13 cellular contexts compared by ENCODE assay signal in the genomic region with DNA sequence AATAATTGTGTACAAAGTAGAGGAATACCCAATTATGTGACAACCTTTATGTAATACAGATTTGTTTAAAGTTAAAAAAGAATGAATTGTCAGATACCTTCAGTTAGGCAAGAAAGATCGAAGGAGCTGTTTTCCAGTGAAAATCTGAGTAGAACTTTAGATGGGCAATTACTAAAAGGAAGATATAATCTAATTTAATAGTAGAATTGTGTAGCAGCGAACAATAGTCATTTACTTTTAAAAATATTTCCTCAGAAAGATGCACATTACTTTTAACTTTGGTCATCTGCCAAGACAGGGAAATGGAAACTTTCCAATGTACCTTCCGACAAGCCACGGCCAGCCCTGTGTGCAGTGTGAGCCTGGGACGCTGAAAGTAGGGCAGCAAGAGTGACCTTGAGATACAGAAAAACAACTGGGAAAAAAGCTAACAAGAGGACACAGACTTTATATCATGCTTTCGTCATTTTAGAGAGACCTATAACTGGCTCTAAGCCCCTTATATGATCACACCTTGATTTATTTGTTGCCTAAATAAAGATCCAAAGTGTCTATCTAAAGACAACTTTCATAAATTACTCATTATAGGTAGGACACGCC. TPM values are rescaled to one million over a fixed set of nuclear protein-coding genes. Genes with fewer than 3 reads are reported as not detected.
A peak's percentile ranks its signal among the peaks of the same experiment; 100 is the strongest.
DNase-seq lines count a peak whose midpoint lies in the region; ATAC-seq and TF ChIP-seq lines count a peak whose summit lies in the region.
"Had no signal": no experiment of that assay in that cellular context is flagged by ENCODE, and none has a peak within 500 bp of the region (broad histone marks: within the 10 kb centered on the region; RNA-seq: fewer than 3 reads in every experiment).

No MANE protein-coding gene starts in this region.

- peaks cover 2% of the 10 kb centered on the region for H3K4me1 Mint-ChIP-seq in activated naive CD8-positive, alpha-beta T cell treated with anti-CD3 and anti-CD28 coated beads, Interleukin-2, amount 50 U/mL, for 24 hours
- no peaks in the 10 kb centered on the region for H3K4me1 Mint-ChIP-seq in progenitor cell of endocrine pancreas (ENCODE audit: low read depth)

- H3K36me3 Mint-ChIP-seq in activated naive CD8-positive, alpha-beta T cell treated with anti-CD3 and anti-CD28 coated beads, Interleukin-2, amount 50 U/mL, for 24 hours (ENCODE audit: low read depth), result no peaks in the 10 kb centered on the region
- peaks cover 16% of the 10 kb centered on the region for H3K36me3 Mint-ChIP-seq in progenitor cell of endocrine pancreas (ENCODE audit: insufficient read depth)
- H3K36me3 Mint-ChIP-seq: activated naive CD4-positive, alpha-beta T cell treated with anti-CD3 and anti-CD28 coated beads, Interleukin-2, amount 50 U/mL, for 72 hours had no signal

- H3K27ac Mint-ChIP-seq in activated naive CD8-positive, alpha-beta T cell treated with anti-CD3 and anti-CD28 coated beads, Interleukin-2, amount 50 U/mL, for 24 hours, result no peak overlapping the region
- no peak overlapping the region for H3K27ac Mint-ChIP-seq in progenitor cell of endocrine pancreas
- H3K27ac Mint-ChIP-seq: activated naive CD4-positive, alpha-beta T cell treated with anti-CD3 and anti-CD28 coated beads, Interleukin-2, amount 50 U/mL, for 72 hours; IgD-negative memory B cell had no signal

- peak; percentile 79 to 84 for ATAC-seq in right cardiac atrium
- ATAC-seq in GM19328 (IDR thresholded peaks at IDR 0.05; ENCODE audit: unreplicated experiment), result no peak
- no peak for ATAC-seq in activated naive CD8-positive, alpha-beta T cell treated with anti-CD3 and anti-CD28 coated beads, Interleukin-2, amount 50 U/mL, for 24 hours
- no peak for ATAC-seq in GM18511 (IDR thresholded peaks at IDR 0.05; ENCODE audit: unreplicated experiment)
- ATAC-seq: activated naive CD4-positive, alpha-beta T cell treated with anti-CD3 and anti-CD28 coated beads, Interleukin-2, amount 50 U/mL, for 72 hours had no signal

- H3K4me3 ChIP-seq in choroid plexus epithelial cell (ENCODE audit: low read depth, low read length) (no peak overlapping the region), right cardiac atrium (ENCODE audit: low read length) (no peak overlapping the region), prostate gland (no peak overlapping the region)

- H3K4me3 Mint-ChIP-seq in activated naive CD8-positive, alpha-beta T cell treated with anti-CD3 and anti-CD28 coated beads, Interleukin-2, amount 50 U/mL, for 24 hours, result no peak overlapping the region
- H3K4me3 Mint-ChIP-seq in progenitor cell of endocrine pancreas (ENCODE audit: low read depth), result no peak overlapping the region
- H3K4me3 Mint-ChIP-seq: IgD-negative memory B cell had no signal

- WGBS in right cardiac atrium, result 46% methylated on average over 7 of the region's 7 CpGs
- WGBS in prostate gland, result 23% methylated on average over 7 of the region's 7 CpGs

- H3K27ac ChIP-seq in right cardiac atrium (ENCODE audit: low read length) (no peak overlapping the region), prostate gland (peak overlapping the region; percentile 62 to 73)

- no peak for TF ChIP-seq POLR2A in prostate gland (IDR thresholded peaks at IDR 0.05)

- intact Hi-C loops in right cardiac atrium (cut with DNase I), result no loop called here
- intact Hi-C loops in prostate gland (cut with DNase I), result no loop called here

- no peaks in the 10 kb centered on the region for H3K9me3 Mint-ChIP-seq in activated naive CD8-positive, alpha-beta T cell treated with anti-CD3 and anti-CD28 coated beads, Interleukin-2, amount 50 U/mL, for 24 hours
- H3K9me3 Mint-ChIP-seq in progenitor cell of endocrine pancreas (ENCODE audit: low read depth), result no peaks in the 10 kb centered on the region
- H3K9me3 Mint-ChIP-seq: activated naive CD4-positive, alpha-beta T cell treated with anti-CD3 and anti-CD28 coated beads, Interleukin-2, amount 50 U/mL, for 72 hours; IgD-negative memory B cell had no signal

- H3K9me3 ChIP-seq in right cardiac atrium (ENCODE audit: control insufficient read depth, low read length), result no peaks in the 10 kb centered on the region
- no peaks in the 10 kb centered on the region for H3K9me3 ChIP-seq in prostate gland

- H3K27me3 ChIP-seq in right cardiac atrium (ENCODE audit: control insufficient read depth, insufficient read depth) (no peaks in the 10 kb centered on the region), prostate gland (replicated peaks; ENCODE audit: insufficient read depth) (no peaks in the 10 kb centered on the region)

- H3K27me3 Mint-ChIP-seq in activated naive CD8-positive, alpha-beta T cell treated with anti-CD3 and anti-CD28 coated beads, Interleukin-2, amount 50 U/mL, for 24 hours, result no peaks in the 10 kb centered on the region
- H3K27me3 Mint-ChIP-seq in progenitor cell of endocrine pancreas, result no peaks in the 10 kb centered on the region
- H3K27me3 Mint-ChIP-seq: IgD-negative memory B cell had no signal

- no peaks in the 10 kb centered on the region for H3K36me3 ChIP-seq in prostate gland

- H3K4me1 ChIP-seq in right cardiac atrium (ENCODE audit: control insufficient read depth, insufficient read depth, low read length), result peaks cover 4% of the 10 kb centered on the region
- peaks cover 4% of the 10 kb centered on the region for H3K4me1 ChIP-seq in prostate gland (replicated peaks)

- TF ChIP-seq CTCF in choroid plexus epithelial cell (conservative IDR thresholded peaks at IDR 0.05; ENCODE audit: low read depth, low read length), result no peak
- TF ChIP-seq CTCF in prostate gland (IDR thresholded peaks at IDR 0.05), result no peak
- TF ChIP-seq CTCF in progenitor cell of endocrine pancreas (IDR thresholded peaks at IDR 0.05; ENCODE audit: unreplicated experiment), result no peak

- DNase-seq in M059J (ENCODE audit: low read depth), result peak; percentile 11
- DNase-seq in choroid plexus epithelial cell (ENCODE audit: low read depth), result peak; percentile 77
- DNase-seq in right cardiac atrium, result peak in 2 of 3 donors; percentile 65
- DNase-seq in prostate gland (ENCODE audit: low spot score), result peak; percentile 72
- no peak for DNase-seq in activated naive CD8-positive, alpha-beta T cell treated with anti-CD3 and anti-CD28 coated beads, Interleukin-2, amount 50 U/mL, for 24 hours
- DNase-seq in progenitor cell of endocrine pancreas (ENCODE audit: low spot score, unreplicated experiment), result no peak
- DNase-seq: cortex of kidney, NCI-H1417, OCI-M1 had no signal

RNA-seq across cellular contexts. Expression of gene RHOBTB3, which starts 40.1 kb away (rescaled TPM):
- total RNA-seq in M059J (2014; rRNA removed; shearing (Covaris generic)), result 192 and 286 TPM in 2 replicates
- total RNA-seq in right cardiac atrium, result 100 to 1,000 TPM in 3 of 4 donors, 10 to 100 TPM in 1; 84.7 to 115 (median 104) TPM
- polyA plus RNA-seq in right cardiac atrium, result 32.7 TPM
- 100 to 1,000 TPM in 1 of 2 donors, 10 to 100 TPM in 1; 87.3 to 134 TPM for total RNA-seq in prostate gland
- total RNA-seq in progenitor cell of endocrine pancreas, result 55.9 and 61.9 TPM in 2 replicates

RNA-seq across cellular contexts. Expression of gene GLRX, which starts 51.3 kb away (rescaled TPM):
- total RNA-seq in M059J (2014; rRNA removed; shearing (Covaris generic)), result 34.6 and 38.7 TPM in 2 replicates
- total RNA-seq in right cardiac atrium (10 to 100 TPM; 70.2 to 85.2 (median 79.4) TPM), prostate gland (10 to 100 TPM; 16.6 to 34.8 TPM), progenitor cell of endocrine pancreas (11.6 and 12.7 TPM in 2 replicates)
- polyA plus RNA-seq in right cardiac atrium, result 192 TPM

Comparison
In these comparisons a context has a peak if more than half of its experiments do, and no peak if none do; other contexts are left out.
1. DNase-seq: peak in M059J (single experiment), choroid plexus epithelial cell (single experiment), right cardiac atrium (2 of 3) and prostate gland (single experiment); none in activated naive CD8-positive, alpha-beta T cell treated with anti-CD3 and anti-CD28 coated beads, Interleukin-2, amount 50 U/mL, for 24 hours (single experiment) and progenitor cell of endocrine pancreas (single experiment).
2. ATAC-seq: peak in right cardiac atrium (2 of 2); none in GM19328 (single experiment), activated naive CD8-positive, alpha-beta T cell treated with anti-CD3 and anti-CD28 coated beads, Interleukin-2, amount 50 U/mL, for 24 hours (single experiment) and GM18511 (single experiment).